23 cellular contexts compared by ENCODE assay signal in genomic region chr3:79250746-79251145, GRCh38.
"Had no signal": no experiment of that assay in that cellular context is flagged by ENCODE, and none has a peak within 500 bp of the region (broad histone marks: within the 10 kb centered on the region; RNA-seq: fewer than 3 reads in every experiment).

No MANE protein-coding gene starts in this region.

- ATAC-seq: Panc1, PC-3 had no signal

- DNase-seq: KBM-7, MG63, NCI-H1092, NCI-H1105 treated with DMSO at 0.1 percent for 48 hours, NCI-H1417 treated with DMSO at 0.1 percent for 48 hours, NCI-H146, NCI-H1694 treated with DMSO at 0.1 percent for 48 hours, NCI-H1930, NCI-H2081 treated with DMSO at 0.1 percent for 48 hours, NCI-H2171, NCI-H226, NCI-H446, NCI-H510A, NCI-H524 treated with DMSO at 0.1 percent for 48 hours, NCI-H69, NCI-H774, PC-3, SHP77, SK-N-SH, SW 1271 had no signal

- H3K9me3 ChIP-seq: MG63, SK-N-SH had no signal

- H3K27me3 ChIP-seq: MG63 had no signal

- H3K36me3 ChIP-seq: MG63 had no signal

- H3K27ac ChIP-seq: HL-60, RWPE1 had no signal

- H3K9me2 ChIP-seq: SK-N-SH had no signal

- H3K9ac ChIP-seq: SK-N-SH had no signal

- H3K4me3 ChIP-seq: MG63 had no signal

- H3K4me2 ChIP-seq: SK-N-SH had no signal
